ENCODE assay signal across 1 cellular context in genomic region chr6:43977404-43978111, GRCh38.
A peak's percentile ranks its signal among the peaks of the same experiment; 100 is the strongest.
TF ChIP-seq lines count a peak whose summit lies in the region.

No MANE protein-coding gene starts in this region.

TF ChIP-seq in GM12878, 131 proteins besides CTCF, POLR2A, EP300 and RAD21 (continued from another document):
- TF ChIP-seq MAX (IDR thresholded peaks at IDR 0.05; ENCODE audit: low read depth, low read length) (peak; percentile 77; the same call in 1 of the 2 replicates), EED (IDR thresholded peaks at IDR 0.05; ENCODE audit: low read depth) (peak; percentile 94), NBN (IDR thresholded peaks at IDR 0.05) (peak; percentile 97), CHD1 (IDR thresholded peaks at IDR 0.05; ENCODE audit: low read depth, low read length) (0 out of 2 replicates have a peak, but pooled peaks have one; percentile 43), PRDM15 (CRISPR knock-in tag; IDR thresholded peaks at IDR 0.05) (no peak), RCOR1 (conservative IDR thresholded peaks at IDR 0.05; ENCODE audit: low read depth, low read length) (0 out of 2 replicates have a peak, but pooled peaks have one; percentile 72), RBBP5 (conservative IDR thresholded peaks at IDR 0.05) (no peak), ZNF384 (IDR thresholded peaks at IDR 0.05; ENCODE audit: borderline replicate concordance, low read depth, low read length) (no peak), RELB (IDR thresholded peaks at IDR 0.05; ENCODE audit: low read depth) (peak; percentile 99), BRCA1 (IDR thresholded peaks at IDR 0.05; ENCODE audit: low read depth, low read length) (no peak), MLLT1 (IDR thresholded peaks at IDR 0.05) (peak; percentile 92), RELA (IDR thresholded peaks at IDR 0.05; ENCODE audit: borderline replicate concordance, partially characterized antibody) (peak; percentile 97), EZH2 (IDR thresholded peaks at IDR 0.05; ENCODE audit: borderline replicate concordance, control insufficient read depth, low read depth, low read length) (no peak), TBL1XR1 (IDR thresholded peaks at IDR 0.05; ENCODE audit: low read depth, low read length) (0 out of 2 replicates have a peak, but pooled peaks have one; percentile 27), CBFB (IDR thresholded peaks at IDR 0.05; ENCODE audit: low read depth) (peak; percentile 87), DPF2 (IDR thresholded peaks at IDR 0.05) (peak; percentile 98), SPI1 (IDR thresholded peaks at IDR 0.05; ENCODE audit: borderline replicate concordance, insufficient read depth, low read depth, low read length) (peak; percentile 91; the same call in 1 of the 2 replicates), IRF5 (IDR thresholded peaks at IDR 0.05; ENCODE audit: borderline replicate concordance) (no peak), ZNF592 (IDR thresholded peaks at IDR 0.05) (no peak)
